Comparison of ENCODE assay signal across 1 cellular context in genomic region chr5:176384366-176384930, GRCh38.
TF ChIP-seq lines count a peak whose summit lies in the region.

No MANE protein-coding gene starts in this region.

TF ChIP-seq in K562, 482 proteins besides CTCF, POLR2A, EP300 and RAD21:
- TF ChIP-seq ZNF121 (CRISPR knock-in tag; conservative IDR thresholded peaks at IDR 0.05) (peak; percentile 33; the same call in 1 of the 2 replicates), HMG20B (CRISPR knock-in tag; IDR thresholded peaks at IDR 0.05) (no peak)
TF ChIP-seq in K562: peak in this region for 1.
